Comparison of ENCODE assay signal across 1 cellular context in the genomic region with DNA sequence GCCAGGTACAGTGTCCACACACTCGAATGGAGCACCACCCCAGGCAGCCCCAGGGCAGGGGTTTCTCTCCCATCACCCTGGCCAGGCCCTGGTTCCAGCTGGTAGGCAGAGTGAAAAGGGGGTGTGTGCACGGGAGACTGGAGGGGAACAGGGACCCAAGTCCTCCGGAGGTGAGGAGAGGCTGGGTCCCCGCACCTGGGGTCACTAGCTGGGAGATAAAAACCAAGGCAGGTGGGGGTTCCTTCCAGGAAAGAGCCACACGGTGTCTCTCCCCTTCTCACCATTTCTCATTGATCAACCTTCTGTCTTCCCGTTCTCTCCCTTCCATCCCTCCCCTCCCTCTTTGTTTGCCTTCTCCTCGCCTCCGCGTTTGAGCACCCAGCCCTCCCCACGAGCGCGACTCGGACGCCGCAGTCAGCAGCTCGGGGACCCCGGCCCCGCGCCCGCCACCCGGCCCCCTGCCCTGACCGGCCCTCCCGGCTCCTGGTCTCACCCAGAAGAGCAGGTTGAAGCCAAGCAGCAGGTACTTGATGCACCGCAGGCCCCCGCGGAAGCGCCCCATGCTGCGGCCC.
TF ChIP-seq lines count a peak whose summit lies in the region.

No MANE protein-coding gene starts in this region.

TF ChIP-seq in HEK293, 187 proteins besides CTCF, POLR2A, EP300 and RAD21 (continued from another document):
- TF ChIP-seq, protein P1, sequence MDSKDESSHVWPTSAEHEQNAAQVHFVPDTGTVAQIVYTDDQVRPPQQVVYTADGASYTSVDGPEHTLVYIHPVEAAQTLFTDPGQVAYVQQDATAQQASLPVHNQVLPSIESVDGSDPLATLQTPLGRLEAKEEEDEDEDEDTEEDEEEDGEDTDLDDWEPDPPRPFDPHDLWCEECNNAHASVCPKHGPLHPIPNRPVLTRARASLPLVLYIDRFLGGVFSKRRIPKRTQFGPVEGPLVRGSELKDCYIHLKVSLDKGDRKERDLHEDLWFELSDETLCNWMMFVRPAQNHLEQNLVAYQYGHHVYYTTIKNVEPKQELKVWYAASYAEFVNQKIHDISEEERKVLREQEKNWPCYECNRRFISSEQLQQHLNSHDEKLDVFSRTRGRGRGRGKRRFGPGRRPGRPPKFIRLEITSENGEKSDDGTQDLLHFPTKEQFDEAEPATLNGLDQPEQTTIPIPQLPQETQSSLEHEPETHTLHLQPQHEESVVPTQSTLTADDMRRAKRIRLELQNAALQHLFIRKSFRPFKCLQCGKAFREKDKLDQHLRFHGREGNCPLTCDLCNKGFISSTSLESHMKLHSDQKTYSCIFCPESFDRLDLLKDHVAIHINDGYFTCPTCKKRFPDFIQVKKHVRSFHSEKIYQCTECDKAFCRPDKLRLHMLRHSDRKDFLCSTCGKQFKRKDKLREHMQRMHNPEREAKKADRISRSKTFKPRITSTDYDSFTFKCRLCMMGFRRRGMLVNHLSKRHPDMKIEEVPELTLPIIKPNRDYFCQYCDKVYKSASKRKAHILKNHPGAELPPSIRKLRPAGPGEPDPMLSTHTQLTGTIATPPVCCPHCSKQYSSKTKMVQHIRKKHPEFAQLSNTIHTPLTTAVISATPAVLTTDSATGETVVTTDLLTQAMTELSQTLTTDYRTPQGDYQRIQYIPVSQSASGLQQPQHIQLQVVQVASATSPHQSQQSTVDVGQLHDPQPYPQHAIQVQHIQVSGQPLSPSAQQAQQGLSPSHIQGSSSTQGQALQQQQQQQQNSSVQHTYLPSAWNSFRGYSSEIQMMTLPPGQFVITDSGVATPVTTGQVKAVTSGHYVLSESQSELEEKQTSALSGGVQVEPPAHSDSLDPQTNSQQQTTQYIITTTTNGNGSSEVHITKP (tag by site-specific recombination; IDR thresholded peaks at IDR 0.05), result 0 out of 2 replicates have a peak, but pooled peaks have one; percentile 8
- no peak for TF ChIP-seq ZNF2 (tag by site-specific recombination; IDR thresholded peaks at IDR 0.05)
- TF ChIP-seq GLIS2 (tag by site-specific recombination; IDR thresholded peaks at IDR 0.05), result peak; percentile 8; the same call in 1 of the 2 replicates
- TF ChIP-seq HOXA7 (CRISPR knock-in tag; IDR thresholded peaks at IDR 0.05; ENCODE audit: borderline replicate concordance), result no peak
- no peak for TF ChIP-seq ZNF266 (tag by site-specific recombination; IDR thresholded peaks at IDR 0.05; ENCODE audit: low read depth)
- no peak for TF ChIP-seq ZNF624 (tag by site-specific recombination; IDR thresholded peaks at IDR 0.05)
- TF ChIP-seq, protein P2, sequence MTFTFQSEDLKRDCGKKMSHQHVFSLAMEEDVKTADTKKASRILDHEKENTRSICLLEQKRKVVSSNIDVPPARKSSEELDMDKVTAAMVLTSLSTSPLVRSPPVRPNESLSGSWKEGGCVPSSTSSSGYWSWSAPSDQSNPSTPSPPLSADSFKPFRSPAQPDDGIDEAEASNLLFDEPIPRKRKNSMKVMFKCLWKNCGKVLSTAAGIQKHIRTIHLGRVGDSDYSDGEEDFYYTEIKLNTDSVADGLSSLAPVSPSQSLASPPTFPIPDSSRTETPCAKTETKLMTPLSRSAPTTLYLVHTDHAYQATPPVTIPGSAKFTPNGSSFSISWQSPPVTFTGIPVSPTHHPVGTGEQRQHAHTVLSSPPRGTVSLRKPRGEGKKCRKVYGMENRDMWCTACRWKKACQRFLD (tag by site-specific recombination; IDR thresholded peaks at IDR 0.05), result no peak
- TF ChIP-seq GFI1B (tag by site-specific recombination; IDR thresholded peaks at IDR 0.05), result no peak
- TF ChIP-seq ZNF623 (tag by site-specific recombination; IDR thresholded peaks at IDR 0.05), result no peak
- TF ChIP-seq, protein P3, sequence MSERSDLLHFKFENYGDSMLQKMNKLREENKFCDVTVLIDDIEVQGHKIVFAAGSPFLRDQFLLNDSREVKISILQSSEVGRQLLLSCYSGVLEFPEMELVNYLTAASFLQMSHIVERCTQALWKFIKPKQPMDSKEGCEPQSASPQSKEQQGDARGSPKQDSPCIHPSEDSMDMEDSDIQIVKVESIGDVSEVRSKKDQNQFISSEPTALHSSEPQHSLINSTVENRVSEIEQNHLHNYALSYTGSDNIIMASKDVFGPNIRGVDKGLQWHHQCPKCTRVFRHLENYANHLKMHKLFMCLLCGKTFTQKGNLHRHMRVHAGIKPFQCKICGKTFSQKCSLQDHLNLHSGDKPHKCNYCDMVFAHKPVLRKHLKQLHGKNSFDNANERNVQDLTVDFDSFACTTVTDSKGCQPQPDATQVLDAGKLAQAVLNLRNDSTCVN (tag by site-specific recombination; optimal IDR thresholded peaks at IDR 0.05), result peak; percentile 49
- no peak for TF ChIP-seq ZNF24 (tag by site-specific recombination; IDR thresholded peaks at IDR 0.05)
